ENCODE assay signal across 8 cellular contexts in the genomic region with DNA sequence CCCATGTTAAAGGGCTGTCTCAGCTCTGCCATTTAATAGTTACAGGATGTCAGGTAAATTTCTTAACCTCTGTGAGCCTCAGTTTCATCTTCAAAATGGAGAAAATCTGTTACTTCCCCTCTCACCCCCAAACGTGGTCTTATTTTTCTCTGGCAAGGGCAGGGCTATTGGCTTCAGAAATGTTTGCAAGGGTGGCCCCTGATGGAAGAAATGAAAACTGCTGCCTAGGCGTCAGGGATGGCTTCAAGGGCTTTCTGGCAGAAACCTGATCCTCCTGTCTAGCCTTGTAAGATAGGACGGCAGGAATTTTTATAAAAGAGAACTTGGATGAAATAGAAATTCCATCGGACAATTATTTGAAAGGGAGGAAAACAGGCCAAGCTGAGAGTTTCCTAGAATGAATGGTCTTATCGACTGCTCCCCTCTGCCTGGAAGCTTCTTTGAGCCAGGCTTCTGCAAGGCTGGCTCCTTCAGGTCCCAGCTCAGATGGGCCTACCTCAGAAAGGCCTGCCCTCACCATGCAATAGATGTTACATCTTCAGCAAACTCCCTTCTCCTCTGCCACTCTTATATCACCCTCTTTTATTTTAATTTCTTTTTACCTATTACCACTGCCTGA. TPM values are rescaled to one million over a fixed set of nuclear protein-coding genes. Genes with fewer than 3 reads are reported as not detected.
DNase-seq lines count a peak whose midpoint lies in the region; ATAC-seq and TF ChIP-seq lines count a peak whose summit lies in the region.

No MANE protein-coding gene starts in this region.

- H3K4me3 ChIP-seq in uterus, result no peak overlapping the region

- no peak overlapping the region for H3K4me3 Mint-ChIP-seq in activated CD8-positive, alpha-beta memory T cell treated with anti-CD3 and anti-CD28 coated beads, Interleukin-2, amount 10 ng/mL, durations not matched to agents 7 days and 5 days

- no peaks in the 10 kb centered on the region for H3K27me3 ChIP-seq in uterus

- H3K27ac ChIP-seq in uterus, result no peak overlapping the region

- intact Hi-C loops in uterus (cut with DNase I; ENCODE audit: low total_unique reads), result no loop called here

- DNase-seq in activated gamma-delta T cell treated with Interleukin-2 at 50 U/mL for 16 hours (peak; percentile 48), activated gamma-delta T cell (lab: John Stamatoyannopoulos, UW) (no peak), NCI-H748 (lab: John Stamatoyannopoulos, UW; ENCODE audit: unreplicated experiment) (peak; percentile 63), fibroblast of gingiva (ENCODE audit: low read depth) (peak; percentile 84), non-pigmented ciliary epithelial cell (ENCODE audit: low read depth) (peak; percentile 62), uterus (peak; percentile 46 to 66)
- DNase-seq in activated CD8-positive, alpha-beta memory T cell treated with anti-CD3 and anti-CD28 coated beads, Interleukin-2, amount 10 ng/mL, durations not matched to agents 7 days and 5 days, result peak; percentile 52

- H3K9me3 Mint-ChIP-seq in activated CD8-positive, alpha-beta memory T cell treated with anti-CD3 and anti-CD28 coated beads, Interleukin-2, amount 10 ng/mL, durations not matched to agents 7 days and 5 days (ENCODE audit: low read depth), result no peaks in the 10 kb centered on the region

- H3K27me3 Mint-ChIP-seq in activated CD8-positive, alpha-beta memory T cell treated with anti-CD3 and anti-CD28 coated beads, Interleukin-2, amount 10 ng/mL, durations not matched to agents 7 days and 5 days, result peaks cover 2% of the 10 kb centered on the region

- no peak for TF ChIP-seq POLR2A in uterus (IDR thresholded peaks at IDR 0.05)

- no peaks in the 10 kb centered on the region for H3K9me3 ChIP-seq in uterus

- peak; percentile 66 for ATAC-seq in HG03280 (IDR thresholded peaks at IDR 0.05; ENCODE audit: unreplicated experiment)
- ATAC-seq in activated CD8-positive, alpha-beta memory T cell treated with anti-CD3 and anti-CD28 coated beads, Interleukin-2, amount 10 ng/mL, durations not matched to agents 7 days and 5 days, result peak; percentile 49

- CTCF ChIA-PET in activated CD8-positive, alpha-beta memory T cell treated with anti-CD3 and anti-CD28 coated beads, Interleukin-2, amount 10 ng/mL, durations not matched to agents 7 days and 5 days (lab: Charles Lee), result interaction anchor here (0.8 to 1.9 kb wide), 5 partner anchors 92 to 321 kb away, joined by 3 to 7 read pairs (median 3); no protein-coding TSS in a partner anchor

- no peaks in the 10 kb centered on the region for H3K36me3 ChIP-seq in uterus

- H3K36me3 Mint-ChIP-seq in activated CD8-positive, alpha-beta memory T cell treated with anti-CD3 and anti-CD28 coated beads, Interleukin-2, amount 10 ng/mL, durations not matched to agents 7 days and 5 days, result no peaks in the 10 kb centered on the region

- no peaks in the 10 kb centered on the region for H3K4me1 Mint-ChIP-seq in activated CD8-positive, alpha-beta memory T cell treated with anti-CD3 and anti-CD28 coated beads, Interleukin-2, amount 10 ng/mL, durations not matched to agents 7 days and 5 days

- no peak overlapping the region for H3K27ac Mint-ChIP-seq in activated CD8-positive, alpha-beta memory T cell treated with anti-CD3 and anti-CD28 coated beads, Interleukin-2, amount 10 ng/mL, durations not matched to agents 7 days and 5 days

- H3K4me1 ChIP-seq in uterus, result no peaks in the 10 kb centered on the region

- peak; percentile 37 to 71 (median 52) for TF ChIP-seq CTCF in uterus (IDR thresholded peaks at IDR 0.05)

RNA-seq across cellular contexts. Expression of a gene that starts 43.0 kb away (rescaled TPM):
- total RNA-seq in activated CD8-positive, alpha-beta memory T cell treated with anti-CD3 and anti-CD28 coated beads, Interleukin-2, amount 10 ng/mL, durations not matched to agents 7 days and 5 days, result 10 to 100 TPM; 20.2 to 22.3 TPM
- 10 to 100 TPM; 21.5 to 44.9 (median 37.5) TPM for total RNA-seq in uterus
